ENCODE assay signal across 9 cellular contexts in the genomic region with DNA sequence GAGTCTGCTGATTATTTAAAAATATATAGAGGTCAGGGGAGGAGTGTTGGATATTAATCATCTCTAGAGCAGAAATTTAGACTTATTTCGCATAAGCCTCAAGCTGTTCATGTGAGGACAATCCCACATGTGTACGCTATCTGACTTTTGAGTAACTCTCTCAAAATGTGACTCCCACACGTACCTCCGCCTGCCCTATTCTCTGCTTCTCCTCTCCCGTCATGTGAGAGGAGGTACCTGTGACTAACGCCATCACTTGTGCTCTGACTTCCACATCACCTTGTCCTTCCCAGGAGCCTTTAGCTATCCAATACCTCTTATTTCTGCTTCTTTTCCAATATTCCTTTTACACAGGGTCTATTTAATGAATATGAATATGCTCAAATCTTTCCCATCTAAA.
"Had no signal": no experiment of that assay in that cellular context is flagged by ENCODE, and none has a peak within 500 bp of the region (broad histone marks: within the 10 kb centered on the region; RNA-seq: fewer than 3 reads in every experiment).

No MANE protein-coding gene starts in this region.

- DNase-seq: GM23248, GOT3, H7, H9, HCEC 1CT, HFFc6 had no signal

- H3K4me3 Mint-ChIP-seq: GM23338, H9, HFFc6 had no signal

- FAIRE-seq: H1, H54 had no signal

- H3K27ac Mint-ChIP-seq: GM23338, H9, HFFc6 had no signal

- H3K9me3 Mint-ChIP-seq: GM23338, H9, HFFc6 had no signal
